In the genomic region with DNA sequence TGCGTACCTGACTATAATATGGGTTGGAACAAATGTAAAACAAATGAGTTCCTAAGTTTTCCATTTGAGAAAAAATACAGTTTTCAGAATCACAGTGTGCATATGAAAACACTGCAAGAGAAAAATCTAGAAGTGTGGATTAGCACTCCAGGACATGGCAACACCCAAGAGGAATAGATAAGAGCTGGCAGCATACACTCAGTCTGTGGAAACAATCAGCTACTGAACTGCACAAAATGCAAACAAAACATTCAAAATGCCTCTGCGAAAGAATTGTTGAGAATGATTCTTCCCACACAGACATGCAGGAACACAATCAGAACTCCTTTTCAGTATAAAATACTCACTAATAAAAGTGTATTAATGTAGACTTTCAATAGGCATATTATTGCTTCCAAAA, we compare ENCODE assay signal across 1 cellular context.
TF ChIP-seq lines count a peak whose summit lies in the region.

No MANE protein-coding gene starts in this region.

TF ChIP-seq in GM23338, 12 proteins besides CTCF, POLR2A, EP300 and RAD21 (continued from another document):
- no peak for TF ChIP-seq ZNF331 (CRISPR knock-in tag; IDR thresholded peaks at IDR 0.05; ENCODE audit: low read depth)
- TF ChIP-seq, protein P1, sequence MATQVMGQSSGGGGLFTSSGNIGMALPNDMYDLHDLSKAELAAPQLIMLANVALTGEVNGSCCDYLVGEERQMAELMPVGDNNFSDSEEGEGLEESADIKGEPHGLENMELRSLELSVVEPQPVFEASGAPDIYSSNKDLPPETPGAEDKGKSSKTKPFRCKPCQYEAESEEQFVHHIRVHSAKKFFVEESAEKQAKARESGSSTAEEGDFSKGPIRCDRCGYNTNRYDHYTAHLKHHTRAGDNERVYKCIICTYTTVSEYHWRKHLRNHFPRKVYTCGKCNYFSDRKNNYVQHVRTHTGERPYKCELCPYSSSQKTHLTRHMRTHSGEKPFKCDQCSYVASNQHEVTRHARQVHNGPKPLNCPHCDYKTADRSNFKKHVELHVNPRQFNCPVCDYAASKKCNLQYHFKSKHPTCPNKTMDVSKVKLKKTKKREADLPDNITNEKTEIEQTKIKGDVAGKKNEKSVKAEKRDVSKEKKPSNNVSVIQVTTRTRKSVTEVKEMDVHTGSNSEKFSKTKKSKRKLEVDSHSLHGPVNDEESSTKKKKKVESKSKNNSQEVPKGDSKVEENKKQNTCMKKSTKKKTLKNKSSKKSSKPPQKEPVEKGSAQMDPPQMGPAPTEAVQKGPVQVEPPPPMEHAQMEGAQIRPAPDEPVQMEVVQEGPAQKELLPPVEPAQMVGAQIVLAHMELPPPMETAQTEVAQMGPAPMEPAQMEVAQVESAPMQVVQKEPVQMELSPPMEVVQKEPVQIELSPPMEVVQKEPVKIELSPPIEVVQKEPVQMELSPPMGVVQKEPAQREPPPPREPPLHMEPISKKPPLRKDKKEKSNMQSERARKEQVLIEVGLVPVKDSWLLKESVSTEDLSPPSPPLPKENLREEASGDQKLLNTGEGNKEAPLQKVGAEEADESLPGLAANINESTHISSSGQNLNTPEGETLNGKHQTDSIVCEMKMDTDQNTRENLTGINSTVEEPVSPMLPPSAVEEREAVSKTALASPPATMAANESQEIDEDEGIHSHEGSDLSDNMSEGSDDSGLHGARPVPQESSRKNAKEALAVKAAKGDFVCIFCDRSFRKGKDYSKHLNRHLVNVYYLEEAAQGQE (IDR thresholded peaks at IDR 0.05; ENCODE audit: unreplicated experiment): no peak
- no peak for TF ChIP-seq STAT1 (IDR thresholded peaks at IDR 0.05; ENCODE audit: unreplicated experiment)
